ENCODE assay signal across 1 cellular context in genomic region chr6:150844371-150844770, GRCh38.
TF ChIP-seq lines count a peak whose summit lies in the region.

No MANE protein-coding gene starts in this region.

TF ChIP-seq in K562, 482 proteins besides CTCF, POLR2A, EP300 and RAD21 (continued from another document):
- TF ChIP-seq ZNF280A (IDR thresholded peaks at IDR 0.05; ENCODE audit: low read depth, partially characterized antibody) (no peak), DPF2 (IDR thresholded peaks at IDR 0.05) (peak; percentile 69; the same call in 1 of the 2 replicates), CREB1 (IDR thresholded peaks at IDR 0.05) (no peak), CREB1 (CRISPR knock-in tag; IDR thresholded peaks at IDR 0.05) (no peak), EP400 (IDR thresholded peaks at IDR 0.05) (0 out of 2 replicates have a peak, but pooled peaks have one; percentile 16), CBFA2T2 (conservative IDR thresholded peaks at IDR 0.05) (peak; percentile 32), FOXP4 (CRISPR knock-in tag; IDR thresholded peaks at IDR 0.05; ENCODE audit: borderline replicate concordance) (no peak), NFIC (IDR thresholded peaks at IDR 0.05) (peak; percentile 39; the same call in 1 of the 2 replicates), SMARCB1 (IDR thresholded peaks at IDR 0.05; ENCODE audit: insufficient read length, low read depth) (no peak), NFE2 (IDR thresholded peaks at IDR 0.05; ENCODE audit: low read depth) (no peak), TEAD4 (IDR thresholded peaks at IDR 0.05; ENCODE audit: low read length) (peak; percentile 71), TEAD4 (CRISPR knock-in tag; IDR thresholded peaks at IDR 0.05; ENCODE audit: borderline replicate concordance) (no peak), NCOR1 (IDR thresholded peaks at IDR 0.05) (peak; percentile 41; the same call in 1 of the 2 replicates), ARID1B (IDR thresholded peaks at IDR 0.05) (peak; percentile 85), ZNF76 (CRISPR knock-in tag; IDR thresholded peaks at IDR 0.05; ENCODE audit: borderline replicate concordance) (no peak), EHMT2 (IDR thresholded peaks at IDR 0.05) (peak; percentile 66; the same call in 1 of the 2 replicates), HSF4 (CRISPR knock-in tag; IDR thresholded peaks at IDR 0.05; ENCODE audit: borderline replicate concordance) (no peak), PHF21A (IDR thresholded peaks at IDR 0.05; ENCODE audit: borderline replicate concordance, low read depth) (no peak), LEF1 (IDR thresholded peaks at IDR 0.05) (peak; percentile 79), CHD4 (IDR thresholded peaks at IDR 0.05; ENCODE audit: insufficient read depth, insufficient replicate concordance, low read depth, low read length, poor library complexity, severe bottlenecking) (no peak), MNT (conservative IDR thresholded peaks at IDR 0.05) (0 out of 4 replicates have a peak, but pooled peaks of 1 of the 2 experiments have one; percentile 11), ZNF764 (CRISPR knock-in tag; IDR thresholded peaks at IDR 0.05; ENCODE audit: low read depth) (no peak), CBFA2T3 (IDR thresholded peaks at IDR 0.05) (peak; percentile 72), CREB3 (tag; conservative IDR thresholded peaks at IDR 0.05; ENCODE audit: low read depth) (no peak), HDAC1 (IDR thresholded peaks at IDR 0.05) (no peak), TAL1 (IDR thresholded peaks at IDR 0.05) (peak; percentile 76), SMARCE1 (IDR thresholded peaks at IDR 0.05) (peak; percentile 39; the same call in 1 of the 2 replicates), ETV6 (IDR thresholded peaks at IDR 0.05; ENCODE audit: borderline replicate concordance in 1 of 2, low read depth in 2 of 2, low read length in 1 of 2) (no peak), ETV6 (CRISPR knock-in tag; IDR thresholded peaks at IDR 0.05; ENCODE audit: borderline replicate concordance) (no peak)
